In genomic region chr19:12881172-12881808, GRCh38 we compare ENCODE assay signal across 8 cellular contexts. TPM values are rescaled to one million over a fixed set of nuclear protein-coding genes. Genes with fewer than 3 reads are reported as not detected.
DNase-seq lines count a peak whose midpoint lies in the region; ATAC-seq and TF ChIP-seq lines count a peak whose summit lies in the region.

DNASE2 (minus strand) TSS chr19:12881449; CDS start chr19:12881375, 74 bp downstream.

- no peaks in the 10 kb centered on the region for H3K27me3 ChIP-seq in Panc1 (ENCODE audit: control insufficient read depth, insufficient read depth, low read length)
- H3K27me3 ChIP-seq in muscle layer of duodenum (ENCODE audit: low read depth, low read length), result no peaks in the 10 kb centered on the region

- CTCF ChIA-PET in Panc1 (lab: Charles Lee), result interaction anchor here (0.6 kb wide), 1 partner anchor 8 kb away, joined by 9 read pairs; no protein-coding TSS in a partner anchor

- H3K36me3 ChIP-seq in Panc1 (ENCODE audit: control insufficient read depth, insufficient read depth, low read length) (no peaks in the 10 kb centered on the region), muscle layer of duodenum (ENCODE audit: control insufficient read depth in 1 of 2, insufficient read depth in 2 of 2, low read length in 2 of 2) (peaks cover 0 to 21% of the 10 kb centered on the region in 2 donors)

- peak within 1 kb of the TSS; percentile 75 for H3K4me3 ChIP-seq in Jurkat, Clone E6-1 (ENCODE audit: low read length)
- H3K4me3 ChIP-seq in Panc1 (ENCODE audit: low read depth in 2 of 2, low read length in 2 of 2) (peak within 1 kb of the TSS; percentile 67 to 81), muscle layer of duodenum (ENCODE audit: low read depth in 1 of 2, low read length in 2 of 2) (peak within 1 kb of the TSS; percentile 74 to 79)

- H3K9me3 ChIP-seq in Panc1 (ENCODE audit: control insufficient read depth, insufficient read depth, low read depth, low read length) (no peaks in the 10 kb centered on the region; the same call in 1 of the 2 replicates), muscle layer of duodenum (ENCODE audit: control insufficient read depth in 1 of 2, low read length in 2 of 2) (peaks cover 0 to 5% of the 10 kb centered on the region in 2 donors)

- POLR2A ChIA-PET in Panc1 (lab: Charles Lee), result interaction anchor here (0.7 kb wide), 2 partner anchors 52 to 75 kb away, joined by 3 to 8 read pairs; partner anchors contain the start of gene FARSA

- no peak for TF ChIP-seq CTCF in Panc1 (IDR thresholded peaks at IDR 0.05)

- no peaks in the 10 kb centered on the region for H3K4me1 ChIP-seq in Panc1 (ENCODE audit: control insufficient read depth, insufficient read depth, low read length)
- peaks cover 0 to 24% of the 10 kb centered on the region in 2 donors for H3K4me1 ChIP-seq in muscle layer of duodenum (ENCODE audit: control insufficient read depth in 1 of 2, insufficient read depth in 2 of 2, low read length in 2 of 2)

- peak within 1 kb of the TSS; percentile 67 for H3K27ac ChIP-seq in Panc1 (ENCODE audit: low read length)
- peak within 1 kb of the TSS; percentile 51 for H3K27ac ChIP-seq in muscle layer of duodenum (ENCODE audit: low read length)

- intact Hi-C loops in Panc1 (cut with micrococcal nuclease; ENCODE audit: unreplicated experiment), result no loop called here

- in situ Hi-C loops in Panc1 (cut with HindIII; ENCODE audit: low pct_unique_long_range_greater_than_20kb, low sequenced_read_pairs), result no loop called here

- ATAC-seq in GM21576 (IDR thresholded peaks at IDR 0.05; ENCODE audit: unreplicated experiment) (peak; percentile 71), Panc1 (peak; percentile 94), esophagus mucosa (peak; percentile 87)

- peak; percentile 94 for DNase-seq in DMS 273 treated with DMSO at 0.1 percent for 48 hours (lab: John Stamatoyannopoulos, UW)
- DNase-seq in Jurkat, Clone E6-1 (ENCODE audit: low read depth, low spot score), result peak; percentile 88
- DNase-seq in Panc1 (ENCODE audit: low read depth, low spot score), result peak; percentile 66
- DNase-seq in activated T-cell treated with anti-CD3 and anti-CD28 coated beads, Interleukin-2, amount 50 U/mL, for 48 hours, result peak; percentile 93 to 95
- DNase-seq in stimulated activated CD8-positive, alpha-beta memory T cell treated with anti-CD3 and anti-CD28 coated beads, Interleukin-7, amount 100 ng/mL, for 4 hours (ENCODE audit: low read depth in 2 of 2), result peak; percentile 78 to 83

- BruUV-seq in Panc1 (replicated peaks; lab: Mats Ljungman, UMichigan), result no TSS peak

RNA-seq across cellular contexts. Expression of gene DNASE2, which starts in this region (rescaled TPM):
- 4.4 TPM for polyA plus RNA-seq in Jurkat, Clone E6-1 (2012; ENCODE audit: insufficient read depth, insufficient read length)
- total RNA-seq in Panc1 (2021; ENCODE audit: unreplicated experiment) (78.9 TPM), esophagus mucosa (22.5 TPM)
- polyA plus RNA-seq in Panc1 (2012; ENCODE audit: insufficient read length), result 130 TPM

Comparison
In these comparisons a context has a peak if more than half of its experiments do, and no peak if none do; other contexts are left out.
1. Peak in every context shown above with its lines: DNase-seq, ATAC-seq, H3K4me3 ChIP-seq and H3K27ac ChIP-seq.